In genomic region chr1:172145231-172145651, GRCh38 we compare ENCODE assay signal across 12 cellular contexts.
DNase-seq lines count a peak whose midpoint lies in the region; TF ChIP-seq lines count a peak whose summit lies in the region.
"Had no signal": no experiment of that assay in that cellular context is flagged by ENCODE, and none has a peak within 500 bp of the region (broad histone marks: within the 10 kb centered on the region; RNA-seq: fewer than 3 reads in every experiment).

No MANE protein-coding gene starts in this region.

- no peak for TF ChIP-seq CTCF in A673 (conservative IDR thresholded peaks at IDR 0.05; ENCODE audit: low read depth, low read length)
- TF ChIP-seq CTCF in Peyer's patch (IDR thresholded peaks at IDR 0.05) = no peak
- no peak for TF ChIP-seq CTCF in fibroblast of mammary gland (conservative IDR thresholded peaks at IDR 0.05; ENCODE audit: control insufficient read depth, insufficient read depth, low read depth, low read length)
- TF ChIP-seq CTCF in GM10248 (IDR thresholded peaks at IDR 0.05; ENCODE audit: control extremely low read depth, extremely low read depth, low read depth, missing control alignments) = no peak

- POLR2A ChIA-PET in A673 (lab: Charles Lee; ENCODE audit: low non-redundant PET) = interaction anchor here (0.6 to 0.7 kb wide), 5 partner anchors 10 to 1083 kb away, joined by 3 to 6 read pairs (median 5); no protein-coding TSS in a partner anchor
- POLR2A ChIA-PET in GM10248 (lab: Yijun Ruan, JAX) = no interaction called here

- no peak for TF ChIP-seq POLR2A in Peyer's patch (IDR thresholded peaks at IDR 0.05)

- intact Hi-C loops in A673 (cut with micrococcal nuclease; ENCODE audit: unreplicated experiment) = loop anchor here (2.0 kb wide), 3 partner anchors 36 to 254 kb away; no protein-coding TSS in a partner anchor

- H3K9me3 ChIP-seq in A673 (ENCODE audit: low read depth, low read length, poor library complexity, severe bottlenecking) (no peaks in the 10 kb centered on the region), Peyer's patch (no peaks in the 10 kb centered on the region), neuron (ENCODE audit: low read length) (no peaks in the 10 kb centered on the region)
- H3K9me3 ChIP-seq: mucosa of descending colon had no signal

- H3K4me1 ChIP-seq in A673 (ENCODE audit: insufficient read depth, low read length, poor library complexity, severe bottlenecking) (peaks cover 74% of the 10 kb centered on the region), Peyer's patch (no peaks in the 10 kb centered on the region), neuron (ENCODE audit: insufficient read depth, low read length) (peaks cover 32% of the 10 kb centered on the region)

- peak; percentile 95 for DNase-seq in A673 (ENCODE audit: low spot score)
- no peak for DNase-seq in Peyer's patch
- DNase-seq in fibroblast of mammary gland (ENCODE audit: low read depth) = peak; percentile 86
- no peak for DNase-seq in occipital lobe (lab: John Stamatoyannopoulos, UW)
- no peak for DNase-seq in GM10248 (ENCODE audit: extremely low spot score)
- DNase-seq in NCI-H82 treated with DMSO at 0.1 percent for 48 hours (lab: John Stamatoyannopoulos, UW; ENCODE audit: unreplicated experiment) = no peak
- DNase-seq in NCI-H446 treated with DMSO at 0.1 percent for 48 hours (lab: John Stamatoyannopoulos, UW) = no peak
- DNase-seq: activated naive CD4-positive, alpha-beta T cell; OCI-M1 had no signal

- no TSS peak for BruUV-seq in A673 (replicated peaks; lab: Mats Ljungman, UMichigan)

- H3K27ac ChIP-seq in A673 (ENCODE audit: low read depth, low read length, poor library complexity, severe bottlenecking) (peak overlapping the region; percentile 93), Peyer's patch (peak overlapping the region; percentile 12 to 87 (median 58))
- H3K27ac ChIP-seq: HL-60 had no signal

- H3K27me3 ChIP-seq in A673 (replicated peaks; ENCODE audit: insufficient read depth, low read depth, low read length, poor library complexity) (no peaks in the 10 kb centered on the region), Peyer's patch (no peaks in the 10 kb centered on the region), neuron (ENCODE audit: insufficient read depth, low read length) (no peaks in the 10 kb centered on the region)

- peak overlapping the region; percentile 51 for H2AFZ ChIP-seq in neuron (ENCODE audit: low read depth, low read length)

- H3K4me3 ChIP-seq in A673 (ENCODE audit: low read depth, low read length, poor library complexity, severe bottlenecking) (peak overlapping the region; percentile 65), Peyer's patch (peak overlapping the region in 1 of 4 donors; percentile 50), fibroblast of mammary gland (ENCODE audit: control insufficient read depth, low read depth, low read length) (peak overlapping the region; percentile 84), neuron (ENCODE audit: low read length) (no peak overlapping the region)
- H3K4me3 ChIP-seq: mucosa of descending colon had no signal

- CTCF ChIA-PET in A673 (lab: Charles Lee) (interaction anchor here (0.6 kb wide), 1 partner anchor 298 kb away, joined by 11 read pairs; no protein-coding TSS in a partner anchor), GM10248 (lab: Yijun Ruan, JAX) (interaction anchor here (0.6 to 1.2 kb wide), 4 partner anchors 20 to 247 kb away, joined by 3 read pairs; no protein-coding TSS in a partner anchor)

- H3K36me3 ChIP-seq in A673 (ENCODE audit: insufficient read depth, low read length, poor library complexity, severe bottlenecking) (peaks cover 15% of the 10 kb centered on the region), Peyer's patch (no peaks in the 10 kb centered on the region), neuron (ENCODE audit: insufficient read depth, low read length) (no peaks in the 10 kb centered on the region)

Comparison
In these comparisons a context has a peak if more than half of its experiments do, and no peak if none do; other contexts are left out.
1. DNase-seq: peak in A673 (single experiment) and fibroblast of mammary gland (single experiment); none in Peyer's patch (0 of 3), occipital lobe (single experiment), GM10248 (single experiment), NCI-H82 treated with DMSO at 0.1 percent for 48 hours (single experiment) and NCI-H446 treated with DMSO at 0.1 percent for 48 hours (single experiment).